In genomic region chr13:56561327-56561726, GRCh38 we compare ENCODE assay signal across 15 cellular contexts.
A peak's percentile ranks its signal among the peaks of the same experiment; 100 is the strongest.
DNase-seq lines count a peak whose midpoint lies in the region; ATAC-seq and TF ChIP-seq lines count a peak whose summit lies in the region.
"Had no signal": no experiment of that assay in that cellular context is flagged by ENCODE, and none has a peak within 500 bp of the region (broad histone marks: within the 10 kb centered on the region; RNA-seq: fewer than 3 reads in every experiment).

No MANE protein-coding gene starts in this region.

- H3K4me1 ChIP-seq in tibial nerve = no peaks in the 10 kb centered on the region
- H3K4me1 ChIP-seq: prostate gland, tibial artery had no signal

- no peaks in the 10 kb centered on the region for H3K27me3 ChIP-seq in tibial nerve
- H3K27me3 ChIP-seq: dorsolateral prefrontal cortex, tibial artery had no signal

- no peak overlapping the region for H3K27ac ChIP-seq in tibial nerve
- H3K27ac ChIP-seq: dorsolateral prefrontal cortex, prostate gland, tibial artery had no signal

- H3K4me1 Mint-ChIP-seq in activated T-cell treated with anti-CD3 and anti-CD28 coated beads, Interleukin-2, amount 50 U/mL, for 4 hours (ENCODE audit: low read depth) = no peaks in the 10 kb centered on the region

- no peak for TF ChIP-seq EP300 in tibial nerve (IDR thresholded peaks at IDR 0.05)

- H3K9me3 Mint-ChIP-seq in activated T-cell treated with anti-CD3 and anti-CD28 coated beads, Interleukin-2, amount 50 U/mL, for 4 hours = peaks cover 20% of the 10 kb centered on the region

- no peak overlapping the region for H3K4me3 Mint-ChIP-seq in activated T-cell treated with anti-CD3 and anti-CD28 coated beads, Interleukin-2, amount 50 U/mL, for 4 hours
- H3K4me3 Mint-ChIP-seq: activated CD8-positive, alpha-beta T cell treated with anti-CD3 and anti-CD28 coated beads for 36 hours; T-helper 2 cell treated with Interferon-gamma antibody and Interleukin-4, amounts not matched to agents 5 μg/mL and 100 μg/mL, for 36 hours had no signal

- no peak for ATAC-seq in activated T-cell treated with anti-CD3 and anti-CD28 coated beads, Interleukin-2, amount 50 U/mL, for 4 hours
- ATAC-seq: activated CD8-positive, alpha-beta T cell treated with anti-CD3 and anti-CD28 coated beads for 36 hours had no signal

- in situ Hi-C loops in SK-MEL-5 (cut with HindIII; ENCODE audit: low pct_unique_long_range_greater_than_20kb, low sequenced_read_pairs) = no loop called here

- 86 to 90% methylated on average over 2 of the region's 2 CpGs for WGBS in tibial nerve, 2 donors

- peak; percentile 2 for DNase-seq in NCI-H1694 treated with DMSO at 0.1 percent for 48 hours (lab: John Stamatoyannopoulos, UW)
- DNase-seq in NCI-H1694 (lab: John Stamatoyannopoulos, UW) = no peak
- DNase-seq in HuH-7.5 (ENCODE audit: low spot score) = peak; percentile 1
- DNase-seq in SK-MEL-5 (ENCODE audit: low read depth, low spot score) = peak; percentile 50
- peak; percentile 18 for DNase-seq in left kidney (ENCODE audit: low read depth, low spot score)
- DNase-seq in MV-4-11 (lab: John Stamatoyannopoulos, UW) = no peak
- no peak for DNase-seq in tibial nerve (ENCODE audit: low spot score in 2 of 2)
- no peak for DNase-seq in activated T-cell treated with anti-CD3 and anti-CD28 coated beads, Interleukin-2, amount 50 U/mL, for 4 hours
- DNase-seq: activated CD8-positive, alpha-beta T cell treated with anti-CD3 and anti-CD28 coated beads for 36 hours; aorta; dorsolateral prefrontal cortex; NCI-H1436 treated with DMSO at 0.1 percent for 48 hours; tibial artery had no signal

- H3K4me3 ChIP-seq in tibial nerve = no peak overlapping the region
- H3K4me3 ChIP-seq: dorsolateral prefrontal cortex, prostate gland, tibial artery had no signal

- TF ChIP-seq POLR2A in tibial nerve (IDR thresholded peaks at IDR 0.05) = no peak

- peaks cover 0 to 2% (median 0%) of the 10 kb centered on the region in 4 donors for H3K9me3 ChIP-seq in tibial nerve
- H3K9me3 ChIP-seq: prostate gland, tibial artery had no signal

- H3K36me3 ChIP-seq in tibial nerve = no peaks in the 10 kb centered on the region
- H3K36me3 ChIP-seq: prostate gland, tibial artery had no signal

- no peaks in the 10 kb centered on the region for H3K36me3 Mint-ChIP-seq in activated T-cell treated with anti-CD3 and anti-CD28 coated beads, Interleukin-2, amount 50 U/mL, for 4 hours (ENCODE audit: insufficient read depth)

- no peak for TF ChIP-seq CTCF in tibial nerve (IDR thresholded peaks at IDR 0.05)

- H3K27me3 Mint-ChIP-seq in activated T-cell treated with anti-CD3 and anti-CD28 coated beads, Interleukin-2, amount 50 U/mL, for 4 hours (ENCODE audit: low read depth) = no peaks in the 10 kb centered on the region
- H3K27me3 Mint-ChIP-seq: activated CD8-positive, alpha-beta T cell treated with anti-CD3 and anti-CD28 coated beads for 36 hours had no signal

Comparison
In these comparisons a context has a peak if more than half of its experiments do, and no peak if none do; other contexts are left out.
1. DNase-seq: peak in NCI-H1694 treated with DMSO at 0.1 percent for 48 hours (single experiment), HuH-7.5 (single experiment), SK-MEL-5 (single experiment) and left kidney (single experiment); none in NCI-H1694 (single experiment), MV-4-11 (single experiment), tibial nerve (0 of 2) and activated T-cell treated with anti-CD3 and anti-CD28 coated beads, Interleukin-2, amount 50 U/mL, for 4 hours (single experiment).